ENCODE assay signal across 8 cellular contexts in genomic region chr1:23779826-23780371, GRCh38. TPM values are rescaled to one million over a fixed set of nuclear protein-coding genes. Genes with fewer than 3 reads are reported as not detected.
DNase-seq lines count a peak whose midpoint lies in the region; ATAC-seq and TF ChIP-seq lines count a peak whose summit lies in the region.

No MANE protein-coding gene starts in this region.

- ATAC-seq in naive thymus-derived CD8-positive, alpha-beta T cell: no peak
- ATAC-seq in HG02840 (IDR thresholded peaks at IDR 0.05; ENCODE audit: low FRiP score, unreplicated experiment): no peak
- ATAC-seq in HG02885 (IDR thresholded peaks at IDR 0.05; ENCODE audit: poor library complexity, unreplicated experiment): no peak

- H3K9me3 ChIP-seq in Karpas-422 (ENCODE audit: low read length): no peaks in the 10 kb centered on the region

- peak overlapping the region; percentile 96 for H3K4me2 ChIP-seq in Karpas-422 (ENCODE audit: low read depth, low read length, poor library complexity, severe bottlenecking)

- in situ Hi-C loops in astrocyte of the spinal cord (cut with HindIII; ENCODE audit: low sequenced_read_pairs): no loop called here

- DNase-seq in COLO668 (lab: John Stamatoyannopoulos, UW; ENCODE audit: unreplicated experiment) (peak; percentile 39), Karpas-422 (no peak), astrocyte of the spinal cord (ENCODE audit: low read depth, low spot score) (peak; percentile 59), NCI-H1105 (lab: John Stamatoyannopoulos, UW) (no peak), caudate nucleus (lab: John Stamatoyannopoulos, UW) (no peak)
- no peak for DNase-seq in naive thymus-derived CD8-positive, alpha-beta T cell

- H3K4me1 Mint-ChIP-seq in naive thymus-derived CD8-positive, alpha-beta T cell: peaks cover 14 to 61% (median 33%) of the 10 kb centered on the region in 4 donors

- no peaks in the 10 kb centered on the region for H3K27me3 ChIP-seq in Karpas-422 (ENCODE audit: low read length)

- H3K27ac Mint-ChIP-seq in naive thymus-derived CD8-positive, alpha-beta T cell: peak overlapping the region in 8 of 10 donors; percentile 4 to 97 (median 87)

- peaks cover 25% of the 10 kb centered on the region for H3K4me1 ChIP-seq in Karpas-422 (ENCODE audit: low read length)

- POLR2A ChIA-PET in naive thymus-derived CD8-positive, alpha-beta T cell (lab: Charles Lee): interaction anchor here (0.6 to 3.7 kb wide), 4 partner anchors 9 to 1612 kb away, joined by 4 to 42 read pairs (median 6); partner anchors contain the start of gene GALE

- H3K4me3 Mint-ChIP-seq in naive thymus-derived CD8-positive, alpha-beta T cell: peak overlapping the region; percentile 84 to 97 (median 92)

- no peaks in the 10 kb centered on the region for H3K27me3 Mint-ChIP-seq in naive thymus-derived CD8-positive, alpha-beta T cell

- peaks cover 0 to 35% (median 2%) of the 10 kb centered on the region in 3 donors for H3K36me3 Mint-ChIP-seq in naive thymus-derived CD8-positive, alpha-beta T cell

- H3K4me3 ChIP-seq in Karpas-422 (ENCODE audit: low read length): peak overlapping the region; percentile 96
- H3K4me3 ChIP-seq in astrocyte of the spinal cord (ENCODE audit: low read depth, low read length): no peak overlapping the region

- H3K9ac ChIP-seq in Karpas-422 (ENCODE audit: low read length): peak overlapping the region; percentile 93

- no peaks in the 10 kb centered on the region for H3K9me3 Mint-ChIP-seq in naive thymus-derived CD8-positive, alpha-beta T cell

- H3K27ac ChIP-seq in Karpas-422 (ENCODE audit: low read length) (no peak overlapping the region), caudate nucleus (ENCODE audit: low read depth, low read length) (no peak overlapping the region)

- peaks cover 24% of the 10 kb centered on the region; the same call in 1 of the 2 replicates for H3K36me3 ChIP-seq in Karpas-422 (ENCODE audit: insufficient read depth, low read length)

- H2AFZ ChIP-seq in Karpas-422 (ENCODE audit: low read length): no peak overlapping the region

- peaks cover 13% of the 10 kb centered on the region for H4K20me1 ChIP-seq in Karpas-422 (ENCODE audit: insufficient read depth, low read depth, low read length)

- H3K79me2 ChIP-seq in Karpas-422 (ENCODE audit: low read length): peaks cover 74% of the 10 kb centered on the region

- no peaks in the 10 kb centered on the region for H3K9me2 ChIP-seq in Karpas-422 (replicated peaks; ENCODE audit: insufficient read depth, low read length)

- TF ChIP-seq CTCF in astrocyte of the spinal cord (IDR thresholded peaks at IDR 0.05; ENCODE audit: low read depth, low read length): no peak

RNA-seq across cellular contexts. Expression of gene PITHD1, which starts 1.7 kb away (rescaled TPM):
- 35.6 and 55.7 TPM in 2 replicates for total RNA-seq in Karpas-422 (2014; rRNA removed; shearing (Covaris generic); ENCODE audit: low replicate concordance)
- total RNA-seq in naive thymus-derived CD8-positive, alpha-beta T cell: 10 to 100 TPM; 79.1 to 86.6 TPM
- polyA plus RNA-seq in naive thymus-derived CD8-positive, alpha-beta T cell: 10 to 100 TPM; 68.1 to 80.6 (median 74.3) TPM

RNA-seq across cellular contexts. Expression of gene LYPLA2, which starts 11.0 kb away (rescaled TPM):
- total RNA-seq in Karpas-422 (2014; rRNA removed; shearing (Covaris generic); ENCODE audit: low replicate concordance): 43.1 and 69.8 TPM in 2 replicates
- total RNA-seq in naive thymus-derived CD8-positive, alpha-beta T cell: 10 to 100 TPM; 52.9 to 62.5 TPM
- 100 to 1,000 TPM in 2 of 3 donors, 10 to 100 TPM in 1; 90.3 to 104 (median 101) TPM for polyA plus RNA-seq in naive thymus-derived CD8-positive, alpha-beta T cell

RNA-seq across cellular contexts. Expression of gene GALE, which starts 20.7 kb away (rescaled TPM):
- 16.8 and 39.7 TPM in 2 replicates for total RNA-seq in Karpas-422 (2014; rRNA removed; shearing (Covaris generic); ENCODE audit: low replicate concordance)
- 1 to 10 TPM; 8.4 to 8.7 TPM for total RNA-seq in naive thymus-derived CD8-positive, alpha-beta T cell
- 10 to 100 TPM in 2 of 3 donors, 1 to 10 TPM in 1; 8.0 to 12.7 (median 12.3) TPM for polyA plus RNA-seq in naive thymus-derived CD8-positive, alpha-beta T cell

RNA-seq across cellular contexts. Expression of gene ELOA, which starts 36.6 kb away (rescaled TPM):
- total RNA-seq in Karpas-422 (2014; rRNA removed; shearing (Covaris generic); ENCODE audit: low replicate concordance): 14.6 and 16.9 TPM in 2 replicates
- 10 to 100 TPM; 27.0 to 27.6 TPM for total RNA-seq in naive thymus-derived CD8-positive, alpha-beta T cell
- 10 to 100 TPM; 17.0 to 26.4 (median 19.1) TPM for polyA plus RNA-seq in naive thymus-derived CD8-positive, alpha-beta T cell

RNA-seq across cellular contexts. Expression of gene HMGCL, which starts 45.3 kb away (rescaled TPM):
- total RNA-seq in Karpas-422 (2014; rRNA removed; shearing (Covaris generic); ENCODE audit: low replicate concordance): 25.6 and 45.2 TPM in 2 replicates
- 10 to 100 TPM; 32.0 to 37.7 TPM for total RNA-seq in naive thymus-derived CD8-positive, alpha-beta T cell
- polyA plus RNA-seq in naive thymus-derived CD8-positive, alpha-beta T cell: 10 to 100 TPM; 25.9 to 37.9 (median 34.3) TPM

Comparison
In these comparisons a context has a peak if more than half of its experiments do, and no peak if none do; other contexts are left out.
1. DNase-seq: peak in COLO668 (single experiment) and astrocyte of the spinal cord (single experiment); none in Karpas-422 (single experiment), naive thymus-derived CD8-positive, alpha-beta T cell (0 of 10), NCI-H1105 (single experiment) and caudate nucleus (0 of 61).